In genomic region chr3:131231710-131232348, GRCh38 we compare ENCODE assay signal across 12 cellular contexts.
A peak's percentile ranks its signal among the peaks of the same experiment; 100 is the strongest.
DNase-seq lines count a peak whose midpoint lies in the region; ATAC-seq and TF ChIP-seq lines count a peak whose summit lies in the region.
"Had no signal": no experiment of that assay in that cellular context is flagged by ENCODE, and none has a peak within 500 bp of the region (broad histone marks: within the 10 kb centered on the region; RNA-seq: fewer than 3 reads in every experiment).

No MANE protein-coding gene starts in this region.

- H3K9me3 Mint-ChIP-seq in activated naive CD4-positive, alpha-beta T cell treated with anti-CD3 and anti-CD28 coated beads for 36 hours: no peaks in the 10 kb centered on the region
- H3K9me3 Mint-ChIP-seq: activated naive CD4-positive, alpha-beta T cell treated with anti-CD3 and anti-CD28 coated beads, Interleukin-2, amount 10 ng/mL, durations not matched to agents 7 days and 5 days had no signal

- POLR2A ChIA-PET in PC-9 (lab: Charles Lee; ENCODE audit: unreplicated experiment): no interaction called here

- no peak overlapping the region for H3K4me2 ChIP-seq in PC-9

- intact Hi-C loops in PC-9 (cut with micrococcal nuclease; ENCODE audit: unreplicated experiment): loop anchor here (10.0 kb wide), 1 partner anchor 793 kb away; no protein-coding TSS in a partner anchor
- intact Hi-C loops in activated naive CD4-positive, alpha-beta T cell treated with anti-CD3 and anti-CD28 coated beads for 36 hours (cut with micrococcal nuclease): loop anchor here (10.0 kb wide), 1 partner anchor 793 kb away; no protein-coding TSS in a partner anchor

- no peaks in the 10 kb centered on the region for H3K9me3 ChIP-seq in PC-9 (ENCODE audit: insufficient read depth, low read depth)
- H3K9me3 ChIP-seq: spleen had no signal

- CTCF ChIA-PET in PC-9 (lab: Charles Lee): no interaction called here
- CTCF ChIA-PET in activated naive CD4-positive, alpha-beta T cell treated with anti-CD3 and anti-CD28 coated beads for 36 hours (lab: Charles Lee): no interaction called here

- peak; percentile 23 for DNase-seq in HCEC 1CT
- DNase-seq in PC-9: no peak
- DNase-seq in fibroblast of mammary gland (ENCODE audit: low read depth): peak; percentile 46
- DNase-seq in H7: no peak
- no peak for DNase-seq in activated naive CD4-positive, alpha-beta T cell treated with anti-CD3 and anti-CD28 coated beads for 36 hours
- DNase-seq: activated CD4-positive, alpha-beta T cell treated with anti-CD3 and anti-CD28 coated beads, Interleukin-2, amount 50 U/mL, for 4 hours; activated naive CD4-positive, alpha-beta T cell treated with anti-CD3 and anti-CD28 coated beads, Interleukin-2, amount 10 ng/mL, durations not matched to agents 7 days and 5 days; Calu3; spleen had no signal

- H3F3A ChIP-seq in PC-9 (ENCODE audit: insufficient read depth, low read depth): no peaks in the 10 kb centered on the region

- TF ChIP-seq CTCF in C4-2B (conservative IDR thresholded peaks at IDR 0.05) (peak; percentile 16; the same call in 1 of the 2 replicates), PC-9 (conservative IDR thresholded peaks at IDR 0.05) (0 out of 2 replicates have a peak, but pooled peaks have one; percentile 25), fibroblast of mammary gland (conservative IDR thresholded peaks at IDR 0.05; ENCODE audit: control insufficient read depth, insufficient read depth, low read depth, low read length) (peak; percentile 4)

- H3K27ac ChIP-seq in C4-2B (no peak overlapping the region), PC-9 (no peak overlapping the region)
- H3K27ac ChIP-seq: spleen had no signal

- no peaks in the 10 kb centered on the region for H4K20me1 ChIP-seq in PC-9 (ENCODE audit: insufficient read depth)

- no peaks in the 10 kb centered on the region for H3K4me1 Mint-ChIP-seq in activated naive CD4-positive, alpha-beta T cell treated with anti-CD3 and anti-CD28 coated beads for 36 hours (ENCODE audit: low read depth)
- H3K4me1 Mint-ChIP-seq: activated naive CD4-positive, alpha-beta T cell treated with anti-CD3 and anti-CD28 coated beads, Interleukin-2, amount 10 ng/mL, durations not matched to agents 7 days and 5 days had no signal

- H3K79me2 ChIP-seq in PC-9 (ENCODE audit: low read depth): no peaks in the 10 kb centered on the region

- H3K4me3 ChIP-seq in PC-9 (no peak overlapping the region), fibroblast of mammary gland (ENCODE audit: control insufficient read depth, low read depth, low read length) (no peak overlapping the region), H7 (ENCODE audit: insufficient read depth, low read depth, low read length) (no peak overlapping the region)
- H3K4me3 ChIP-seq: spleen had no signal

- H3K4me1 ChIP-seq in PC-9 (replicated peaks; ENCODE audit: insufficient read depth): no peaks in the 10 kb centered on the region
- H3K4me1 ChIP-seq: spleen had no signal

- no peaks in the 10 kb centered on the region for H3K9me2 ChIP-seq in PC-9 (ENCODE audit: insufficient read depth)

- no peaks in the 10 kb centered on the region for H3K27me3 Mint-ChIP-seq in activated naive CD4-positive, alpha-beta T cell treated with anti-CD3 and anti-CD28 coated beads for 36 hours (ENCODE audit: low read depth)
- H3K27me3 Mint-ChIP-seq: activated naive CD4-positive, alpha-beta T cell treated with anti-CD3 and anti-CD28 coated beads, Interleukin-2, amount 10 ng/mL, durations not matched to agents 7 days and 5 days had no signal

- H3K36me3 ChIP-seq in PC-9 (ENCODE audit: low read depth) (no peaks in the 10 kb centered on the region), H7 (replicated peaks; ENCODE audit: control insufficient read depth, insufficient read depth, low read length) (no peaks in the 10 kb centered on the region)
- H3K36me3 ChIP-seq: spleen had no signal

- no TSS peak for BruUV-seq in PC-9 (replicated peaks; lab: Mats Ljungman, UMichigan)

- H3K27me3 ChIP-seq in PC-9 (ENCODE audit: insufficient read depth, low read depth): no peaks in the 10 kb centered on the region
- no peaks in the 10 kb centered on the region for H3K27me3 ChIP-seq in H7 (ENCODE audit: control insufficient read depth, insufficient read depth, low read length)
- H3K27me3 ChIP-seq: spleen had no signal

- H3K27ac Mint-ChIP-seq in activated naive CD4-positive, alpha-beta T cell treated with anti-CD3 and anti-CD28 coated beads for 36 hours: no peak overlapping the region
- H3K27ac Mint-ChIP-seq: activated naive CD4-positive, alpha-beta T cell treated with anti-CD3 and anti-CD28 coated beads, Interleukin-2, amount 10 ng/mL, durations not matched to agents 7 days and 5 days had no signal

- no peaks in the 10 kb centered on the region for H3K36me3 Mint-ChIP-seq in activated naive CD4-positive, alpha-beta T cell treated with anti-CD3 and anti-CD28 coated beads for 36 hours (ENCODE audit: low read depth)
- H3K36me3 Mint-ChIP-seq: activated naive CD4-positive, alpha-beta T cell treated with anti-CD3 and anti-CD28 coated beads, Interleukin-2, amount 10 ng/mL, durations not matched to agents 7 days and 5 days had no signal

- H2AFZ ChIP-seq in PC-9: no peak overlapping the region

- H3K4me3 Mint-ChIP-seq in activated naive CD4-positive, alpha-beta T cell treated with anti-CD3 and anti-CD28 coated beads for 36 hours: no peak overlapping the region
- H3K4me3 Mint-ChIP-seq: activated naive CD4-positive, alpha-beta T cell treated with anti-CD3 and anti-CD28 coated beads, Interleukin-2, amount 10 ng/mL, durations not matched to agents 7 days and 5 days had no signal

- ATAC-seq in GM18867 (IDR thresholded peaks at IDR 0.05; ENCODE audit: unreplicated experiment) (no peak), HG02981 (IDR thresholded peaks at IDR 0.05; ENCODE audit: unreplicated experiment) (no peak)

Comparison
In these comparisons a context has a peak if more than half of its experiments do, and no peak if none do; other contexts are left out.
1. DNase-seq: peak in HCEC 1CT (single experiment) and fibroblast of mammary gland (single experiment); none in PC-9 (0 of 2), H7 (single experiment) and activated naive CD4-positive, alpha-beta T cell treated with anti-CD3 and anti-CD28 coated beads for 36 hours (single experiment).
2. Peak in every context shown above with its lines, with median percentiles within 50 percentile points of each other: CTCF ChIP-seq.